ENCODE assay signal across 15 cellular contexts in genomic region chr13:112143753-112144615, GRCh38.
DNase-seq lines count a peak whose midpoint lies in the region; ATAC-seq and TF ChIP-seq lines count a peak whose summit lies in the region.
"Had no signal": no experiment of that assay in that cellular context is flagged by ENCODE, and none has a peak within 500 bp of the region (broad histone marks: within the 10 kb centered on the region; RNA-seq: fewer than 3 reads in every experiment).

No MANE protein-coding gene starts in this region.

- H2AK5ac ChIP-seq in H9 (ENCODE audit: insufficient read length, low read length): no peak overlapping the region

- no peak overlapping the region for H3K4me2 ChIP-seq in H9 (ENCODE audit: insufficient read depth, insufficient read length, low read length)

- no peak overlapping the region for H2BK120ac ChIP-seq in H9 (ENCODE audit: low read depth, low read length, poor library complexity, severe bottlenecking)

- H3K4ac ChIP-seq in H9 (ENCODE audit: low read depth, low read length): no peak overlapping the region

- H3K4me3 Mint-ChIP-seq in H9 (no peak overlapping the region), endodermal cell (no peak overlapping the region)
- H3K4me3 Mint-ChIP-seq in stimulated activated memory B cell treated with anti-CD40 and anti-IgM and Interleukin-4, amounts not matched to agents 10 μg/mL and 1 μg/mL and 100 μg/mL, for 72 hours: no peak overlapping the region
- H3K4me3 Mint-ChIP-seq: CD8-positive, alpha-beta memory T cell had no signal

- H3K79me1 ChIP-seq in H9 (ENCODE audit: insufficient read depth, low read depth, low read length, poor library complexity, severe bottlenecking): no peaks in the 10 kb centered on the region

- H3K23me2 ChIP-seq in H9 (ENCODE audit: insufficient read length, low read depth, low read length, poor library complexity, severe bottlenecking): no peaks in the 10 kb centered on the region

- H3K23ac ChIP-seq in H9 (ENCODE audit: insufficient read length, low read depth, low read length): no peak overlapping the region

- peak; percentile 10 for ATAC-seq in stimulated activated memory B cell treated with anti-CD40 and anti-IgM and Interleukin-4, amounts not matched to agents 10 μg/mL and 1 μg/mL and 100 μg/mL, for 72 hours
- no peak for ATAC-seq in HG03457 (IDR thresholded peaks at IDR 0.05; ENCODE audit: unreplicated experiment)

- no peak overlapping the region for H2BK20ac ChIP-seq in H9 (ENCODE audit: low read depth, low read length, poor library complexity, severe bottlenecking)

- H2AFZ ChIP-seq in H9 (ENCODE audit: low read length): no peak overlapping the region

- no peak overlapping the region for H3T11ph ChIP-seq in H9 (ENCODE audit: low read length)

- H3K56ac ChIP-seq in H9 (ENCODE audit: insufficient read length, low read depth, low read length): no peak overlapping the region

- TF ChIP-seq CTCF in H9 (conservative IDR thresholded peaks at IDR 0.05) (no peak), endodermal cell (conservative IDR thresholded peaks at IDR 0.05) (no peak), transverse colon (IDR thresholded peaks at IDR 0.05) (no peak)

- no peak overlapping the region for H2BK15ac ChIP-seq in H9 (ENCODE audit: low read depth, low read length)

- H3K9me3 ChIP-seq in H9 (ENCODE audit: control insufficient read depth, low read depth, low read length) (no peaks in the 10 kb centered on the region), endodermal cell (ENCODE audit: control insufficient read depth, low read length) (no peaks in the 10 kb centered on the region), transverse colon (no peaks in the 10 kb centered on the region)
- H3K9me3 ChIP-seq: HAP-1 had no signal

- H3K36me3 Mint-ChIP-seq in H9 (ENCODE audit: insufficient read depth in 1 of 3, low read depth in 3 of 3): peaks cover 5 to 20% (median 8%) of the 10 kb centered on the region in 3 experiments; a peak in 6 of 7 replicates
- no peaks in the 10 kb centered on the region for H3K36me3 Mint-ChIP-seq in endodermal cell (ENCODE audit: low read depth)
- no peaks in the 10 kb centered on the region for H3K36me3 Mint-ChIP-seq in stimulated activated memory B cell treated with anti-CD40 and anti-IgM and Interleukin-4, amounts not matched to agents 10 μg/mL and 1 μg/mL and 100 μg/mL, for 72 hours
- H3K36me3 Mint-ChIP-seq: CD8-positive, alpha-beta memory T cell had no signal

- no peaks in the 10 kb centered on the region for H3K36me3 ChIP-seq in endodermal cell (ENCODE audit: control insufficient read depth, insufficient read depth, low read length)
- H3K36me3 ChIP-seq in transverse colon: no peaks in the 10 kb centered on the region
- H3K36me3 ChIP-seq: HAP-1 had no signal

- peaks cover 26% of the 10 kb centered on the region for H3K27me3 Mint-ChIP-seq in H9 (ENCODE audit: low read depth)
- H3K27me3 Mint-ChIP-seq in endodermal cell (ENCODE audit: insufficient read depth): peaks cover 24% of the 10 kb centered on the region
- peaks cover 16% of the 10 kb centered on the region for H3K27me3 Mint-ChIP-seq in stimulated activated memory B cell treated with anti-CD40 and anti-IgM and Interleukin-4, amounts not matched to agents 10 μg/mL and 1 μg/mL and 100 μg/mL, for 72 hours
- H3K27me3 Mint-ChIP-seq: CD8-positive, alpha-beta memory T cell had no signal

- H3K14ac ChIP-seq in H9 (ENCODE audit: insufficient read depth, low read length): peak overlapping the region; percentile 23; the same call in 1 of the 2 replicates

- H3K4me3 ChIP-seq in endodermal cell (ENCODE audit: low read length) (no peak overlapping the region), transverse colon (no peak overlapping the region)
- H3K4me3 ChIP-seq: HAP-1, SK-N-MC had no signal

- H3K27me3 ChIP-seq in H9 (ENCODE audit: insufficient read depth, low read length) (no peaks in the 10 kb centered on the region), endodermal cell (ENCODE audit: control insufficient read depth, insufficient read depth, low read length, poor library complexity, severe bottlenecking) (no peaks in the 10 kb centered on the region), transverse colon (no peaks in the 10 kb centered on the region)

- no peak overlapping the region for H3K27ac ChIP-seq in H9 (ENCODE audit: insufficient read length, low read depth, low read length)
- H3K27ac ChIP-seq in endodermal cell (ENCODE audit: low read depth, low read length): no peak overlapping the region
- H3K27ac ChIP-seq in transverse colon: no peak overlapping the region
- H3K27ac ChIP-seq: SK-N-MC had no signal

- H3K27ac Mint-ChIP-seq in H9: no peak overlapping the region
- H3K27ac Mint-ChIP-seq in endodermal cell: no peak overlapping the region
- no peak overlapping the region for H3K27ac Mint-ChIP-seq in stimulated activated memory B cell treated with anti-CD40 and anti-IgM and Interleukin-4, amounts not matched to agents 10 μg/mL and 1 μg/mL and 100 μg/mL, for 72 hours
- H3K27ac Mint-ChIP-seq: CD8-positive, alpha-beta memory T cell had no signal

- no peak overlapping the region for H4K8ac ChIP-seq in H9 (replicated peaks; ENCODE audit: insufficient read length, low read depth, low read length)

- no peak overlapping the region for H3K9ac ChIP-seq in H9 (ENCODE audit: extremely low read depth, insufficient read length, low read length)
- H3K9ac ChIP-seq in endodermal cell (ENCODE audit: extremely low read depth, low read length, poor library complexity, severe bottlenecking): no peak overlapping the region

- DNase-seq in H9 (no peak), M059J (ENCODE audit: low read depth) (peak; percentile 16), endodermal cell (peak; percentile 37), NCI-H510A treated with DMSO at 0.1 percent for 48 hours (lab: John Stamatoyannopoulos, UW) (no peak), transverse colon (no peak)
- DNase-seq: CD8-positive, alpha-beta memory T cell; DMS 273 treated with DMSO at 0.1 percent for 48 hours; EL; NCI-H1436; NCI-H2081; NCI-H524 had no signal

- no CpG with 5 or more reads among the region's 16 CpGs for WGBS in H9 (ENCODE audit: extremely low coverage, insufficient read length, low lambda C conversion rate)
- WGBS in endodermal cell (ENCODE audit: insufficient coverage in 1 of 2, insufficient read length in 1 of 2), 2 experiments: 92% methylated on average over 14 to 16 of the region's 16 CpGs
- 88% methylated on average over 16 of the region's 16 CpGs; no CpG with 5 or more reads in 1 of the 2 donors for WGBS in transverse colon (ENCODE audit: low coverage in 1 of 2), 2 donors

- H2BK12ac ChIP-seq in H9 (ENCODE audit: insufficient read length, low read depth, low read length): no peak overlapping the region

- no peaks in the 10 kb centered on the region for H3K4me1 Mint-ChIP-seq in H9
- no peaks in the 10 kb centered on the region for H3K4me1 Mint-ChIP-seq in endodermal cell
- H3K4me1 Mint-ChIP-seq in stimulated activated memory B cell treated with anti-CD40 and anti-IgM and Interleukin-4, amounts not matched to agents 10 μg/mL and 1 μg/mL and 100 μg/mL, for 72 hours: no peaks in the 10 kb centered on the region
- H3K4me1 Mint-ChIP-seq: CD8-positive, alpha-beta memory T cell had no signal

- H3K18ac ChIP-seq in H9 (ENCODE audit: insufficient read length, low read depth, low read length): no peak overlapping the region

- H4K20me1 ChIP-seq in H9 (ENCODE audit: control insufficient read depth, insufficient read depth, insufficient read length): no peaks in the 10 kb centered on the region

- intact Hi-C loops in transverse colon (cut with DNase I; ENCODE audit: low total_unique reads): no loop called here

- H3K9me3 Mint-ChIP-seq in H9 (peaks cover 13 to 20% of the 10 kb centered on the region in 2 experiments), endodermal cell (peaks cover 5% of the 10 kb centered on the region)
- H3K9me3 Mint-ChIP-seq in stimulated activated memory B cell treated with anti-CD40 and anti-IgM and Interleukin-4, amounts not matched to agents 10 μg/mL and 1 μg/mL and 100 μg/mL, for 72 hours: peaks cover 7% of the 10 kb centered on the region

- no peak overlapping the region for H4K5ac ChIP-seq in H9 (ENCODE audit: insufficient read length, low read depth, low read length)

- H4K91ac ChIP-seq in H9 (ENCODE audit: insufficient read length, low read depth, low read length): no peak overlapping the region

- no peak overlapping the region for H2BK5ac ChIP-seq in H9 (ENCODE audit: insufficient read length, low read length)

- no peak for TF ChIP-seq EP300 in transverse colon (IDR thresholded peaks at IDR 0.05; ENCODE audit: low read depth)

- H3K4me1 ChIP-seq in H9 (ENCODE audit: insufficient read depth, low read length): no peaks in the 10 kb centered on the region
- no peaks in the 10 kb centered on the region for H3K4me1 ChIP-seq in endodermal cell (ENCODE audit: control insufficient read depth, insufficient read depth, low read length)
- H3K4me1 ChIP-seq in transverse colon: no peaks in the 10 kb centered on the region
- H3K4me1 ChIP-seq: HAP-1 had no signal

- in situ Hi-C loops in transverse colon (cut with MboI; ENCODE audit: low pct_ligation_motif_present in 1 of 4, low pct_unique_long_range_greater_than_20kb in 1 of 4, low sequenced_read_pairs in 3 of 4): no loop called here

- TF ChIP-seq POLR2A in transverse colon (IDR thresholded peaks at IDR 0.05): no peak

- H3K79me2 ChIP-seq in H9 (ENCODE audit: insufficient read depth, low read length): no peaks in the 10 kb centered on the region

Comparison
In these comparisons a context has a peak if more than half of its experiments do, and no peak if none do; other contexts are left out.
1. DNase-seq: peak in M059J (single experiment) and endodermal cell (single experiment); none in H9 (single experiment), NCI-H510A treated with DMSO at 0.1 percent for 48 hours (single experiment) and transverse colon (single experiment).